In genomic region chr6:132512342-132512637, GRCh38 we compare ENCODE assay signal across 9 cellular contexts. TPM values are rescaled to one million over a fixed set of nuclear protein-coding genes. Genes with fewer than 3 reads are reported as not detected.
DNase-seq lines count a peak whose midpoint lies in the region; ATAC-seq and TF ChIP-seq lines count a peak whose summit lies in the region.
"Had no signal": no experiment of that assay in that cellular context is flagged by ENCODE, and none has a peak within 500 bp of the region (broad histone marks: within the 10 kb centered on the region; RNA-seq: fewer than 3 reads in every experiment).

No MANE protein-coding gene starts in this region.

- H3K27ac ChIP-seq in 22Rv1 (peak overlapping the region; percentile 53), KMS-11 (no peak overlapping the region), breast epithelium (peak overlapping the region; percentile 82 to 90)

- DNase-seq in breast epithelium (ENCODE audit: low spot score in 2 of 2) = no peak
- DNase-seq in mucosa of descending colon = no peak
- DNase-seq in NCI-H774 (lab: John Stamatoyannopoulos, UW) = no peak
- no peak for DNase-seq in omental fat pad (ENCODE audit: low spot score)
- DNase-seq in ecto neural progenitor cell (ENCODE audit: low spot score) = no peak

- H3K9me3 ChIP-seq in breast epithelium (no peaks in the 10 kb centered on the region), mucosa of descending colon (no peaks in the 10 kb centered on the region)

- no peaks in the 10 kb centered on the region for H4K20me1 ChIP-seq in KMS-11 (ENCODE audit: insufficient read depth)

- intact Hi-C loops in breast epithelium (cut with DNase I; ENCODE audit: low total_unique reads) = no loop called here
- intact Hi-C loops in mucosa of descending colon (cut with DNase I, micrococcal nuclease) = loop anchor here in 1 of 2 donors (5.0 kb wide), 1 partner anchor 300 kb away; the partner anchor contains the start of gene RPS12

- TF ChIP-seq POLR2A in breast epithelium (IDR thresholded peaks at IDR 0.05) = no peak

- H2AFZ ChIP-seq in KMS-11 (ENCODE audit: low read depth) = peak overlapping the region; percentile 78

- H3K4me2 ChIP-seq in KMS-11 = peak overlapping the region; percentile 85

- H3K4me3 ChIP-seq in KMS-11 (IDR thresholded peaks at IDR 0.05; ENCODE audit: insufficient read depth, low read depth, low read length) (no peak overlapping the region), breast epithelium (peak overlapping the region; percentile 91 to 97 (median 93)), mucosa of descending colon (peak overlapping the region; percentile 72)

- ATAC-seq in mucosa of descending colon = no peak
- no peak for ATAC-seq in HG02588 (IDR thresholded peaks at IDR 0.05; ENCODE audit: unreplicated experiment)
- no peak for ATAC-seq in omental fat pad (ENCODE audit: low FRiP score)

- H3K36me3 ChIP-seq in KMS-11 (ENCODE audit: insufficient read depth) (no peaks in the 10 kb centered on the region), breast epithelium (no peaks in the 10 kb centered on the region), mucosa of descending colon (ENCODE audit: low read depth) (no peaks in the 10 kb centered on the region)

- TF ChIP-seq CTCF in 22Rv1 (IDR thresholded peaks at IDR 0.05) (no peak), KMS-11 (conservative IDR thresholded peaks at IDR 0.05; ENCODE audit: low read depth, low read length) (no peak), breast epithelium (IDR thresholded peaks at IDR 0.05) (no peak), mucosa of descending colon (IDR thresholded peaks at IDR 0.05) (no peak), omental fat pad (IDR thresholded peaks at IDR 0.05) (no peak)

- H3K9ac ChIP-seq in KMS-11 = peak overlapping the region; percentile 51

- no peaks in the 10 kb centered on the region for H3K27me3 ChIP-seq in KMS-11 (ENCODE audit: insufficient read depth, low read depth)
- H3K27me3 ChIP-seq in breast epithelium = no peaks in the 10 kb centered on the region

- H3K4me1 ChIP-seq in KMS-11 (ENCODE audit: low read depth, poor library complexity, severe bottlenecking) (peaks cover 34% of the 10 kb centered on the region), breast epithelium (peaks cover 0 to 3% of the 10 kb centered on the region in 2 donors), mucosa of descending colon (ENCODE audit: low read depth) (peaks cover 11% of the 10 kb centered on the region)

- H3K79me2 ChIP-seq in KMS-11 (ENCODE audit: insufficient read depth, low read depth) = peaks cover 25% of the 10 kb centered on the region; the same call in 1 of the 2 replicates

RNA-seq across cellular contexts. Expression of gene STX7, which starts 0.6 kb away (rescaled TPM):
- total RNA-seq in breast epithelium = 10 to 100 TPM; 28.5 to 67.4 (median 37.8) TPM
- 10 to 100 TPM; 51.9 to 66.9 (median 63.2) TPM for total RNA-seq in mucosa of descending colon
- total RNA-seq in omental fat pad = 10 to 100 TPM; 36.1 to 78.3 (median 48.2) TPM

RNA-seq across cellular contexts. Expression of gene TAAR9, which starts 25.8 kb away (rescaled TPM):
- not detected for total RNA-seq in breast epithelium
- not detected for total RNA-seq in mucosa of descending colon
- not detected for total RNA-seq in omental fat pad
- total RNA-seq: activated CD8-positive, alpha-beta memory T cell treated with anti-CD3 and anti-CD28 coated beads for 36 hours had no signal

RNA-seq across cellular contexts. Expression of gene TAAR8, which starts 40.2 kb away (rescaled TPM):
- total RNA-seq in breast epithelium = not detected
- not detected for total RNA-seq in mucosa of descending colon
- not detected for total RNA-seq in omental fat pad
- total RNA-seq: activated CD8-positive, alpha-beta memory T cell treated with anti-CD3 and anti-CD28 coated beads for 36 hours had no signal

RNA-seq across cellular contexts. Expression of gene TAAR6, which starts 57.8 kb away (rescaled TPM):
- total RNA-seq in breast epithelium (not detected), mucosa of descending colon (not detected), omental fat pad (not detected)
- total RNA-seq: activated CD8-positive, alpha-beta memory T cell treated with anti-CD3 and anti-CD28 coated beads for 36 hours had no signal
